ENCODE assay signal across 18 cellular contexts in the genomic region with DNA sequence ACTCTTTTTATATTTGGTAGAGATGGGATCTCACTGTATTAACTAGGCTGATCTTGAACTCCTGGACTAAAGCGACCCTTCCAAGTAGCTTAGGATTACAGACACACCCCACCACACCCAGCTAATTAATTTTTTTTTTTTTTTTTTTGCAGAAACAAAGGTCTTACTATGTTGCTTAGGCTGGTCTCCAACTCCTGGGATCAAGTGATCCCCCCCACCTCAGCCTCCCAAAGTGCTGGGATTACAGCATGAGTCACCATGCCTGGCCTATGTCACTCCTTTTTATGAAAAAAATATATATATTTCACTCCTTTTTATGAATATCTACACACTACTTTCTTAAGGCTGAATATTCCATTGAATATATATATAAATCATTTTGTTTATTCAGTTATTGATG.
DNase-seq lines count a peak whose midpoint lies in the region; ATAC-seq and TF ChIP-seq lines count a peak whose summit lies in the region.
"Had no signal": no experiment of that assay in that cellular context is flagged by ENCODE, and none has a peak within 500 bp of the region (broad histone marks: within the 10 kb centered on the region; RNA-seq: fewer than 3 reads in every experiment).

No MANE protein-coding gene starts in this region.

- no peak for TF ChIP-seq CTCF in retinal pigment epithelial cell (conservative IDR thresholded peaks at IDR 0.05; ENCODE audit: low read depth, low read length)
- no peak for TF ChIP-seq CTCF in right atrium auricular region (IDR thresholded peaks at IDR 0.05)

- H3K36me3 ChIP-seq in right atrium auricular region = no peaks in the 10 kb centered on the region
- H3K36me3 ChIP-seq: HAP-1 had no signal

- ATAC-seq in GM21619 (IDR thresholded peaks at IDR 0.05; ENCODE audit: unreplicated experiment) (no peak), HG03039 (IDR thresholded peaks at IDR 0.05; ENCODE audit: unreplicated experiment) (no peak)
- ATAC-seq: A549, K562 had no signal

- H3K9me3 ChIP-seq in right atrium auricular region = no peaks in the 10 kb centered on the region
- H3K9me3 ChIP-seq: A549, Caco-2, HAP-1 had no signal

- no peaks in the 10 kb centered on the region for H3K27me3 ChIP-seq in right atrium auricular region

- H3K27ac ChIP-seq in right atrium auricular region = no peak overlapping the region
- H3K27ac ChIP-seq: 22Rv1, A549, C4-2B had no signal

- H3K4me1 ChIP-seq in right atrium auricular region = peaks cover 0 to 25% of the 10 kb centered on the region in 2 donors
- H3K4me1 ChIP-seq: A549, HAP-1 had no signal

- H3K4me3 ChIP-seq in retinal pigment epithelial cell (ENCODE audit: low read length) (no peak overlapping the region), right atrium auricular region (no peak overlapping the region)
- H3K4me3 ChIP-seq: A549, HAP-1, K562 had no signal

- peak; percentile 9 for DNase-seq in NCI-H82 (lab: John Stamatoyannopoulos, UW)
- DNase-seq in NCI-H82 treated with DMSO at 0.1 percent for 48 hours (lab: John Stamatoyannopoulos, UW; ENCODE audit: unreplicated experiment) = no peak
- DNase-seq in HT1080 (ENCODE audit: low read depth) = peak; percentile 78
- DNase-seq in RPMI7951 (ENCODE audit: low read depth) = peak; percentile 30
- DNase-seq in retinal pigment epithelial cell (ENCODE audit: low read depth) = peak; percentile 71
- no peak for DNase-seq in right atrium auricular region (ENCODE audit: low spot score)
- DNase-seq: AML-193; Caco-2; CD4-positive, alpha-beta T cell; DMS79 treated with DMSO at 0.1 percent for 48 hours; GF-D8 had no signal

Comparison
In these comparisons a context has a peak if more than half of its experiments do, and no peak if none do; other contexts are left out.
1. DNase-seq: peak in NCI-H82 (single experiment), HT1080 (single experiment), RPMI7951 (single experiment) and retinal pigment epithelial cell (single experiment); none in NCI-H82 treated with DMSO at 0.1 percent for 48 hours (single experiment) and right atrium auricular region (single experiment).